In genomic region chr17:31731119-31731518, GRCh38 we compare ENCODE assay signal across 14 cellular contexts.
DNase-seq lines count a peak whose midpoint lies in the region; ATAC-seq lines count a peak whose summit lies in the region.
"Had no signal": no experiment of that assay in that cellular context is flagged by ENCODE, and none has a peak within 500 bp of the region (broad histone marks: within the 10 kb centered on the region; RNA-seq: fewer than 3 reads in every experiment).

No MANE protein-coding gene starts in this region.

- no peak overlapping the region for H2AK5ac ChIP-seq in trophoblast cell (ENCODE audit: low read length)

- H3K36me3 Mint-ChIP-seq in activated T-helper 2 cell treated with anti-CD3 and anti-CD28 coated beads, Interferon-gamma antibody, Interleukin-2, Interleukin-4, amounts not matched to agents 10 μg/mL and 5 μg/mL and 100 μg/mL, durations not matched to agents 14 hours and 24 hours and 36 hours (ENCODE audit: low read depth) = no peaks in the 10 kb centered on the region
- H3K36me3 Mint-ChIP-seq: CD4-positive, CD25-positive, alpha-beta regulatory T cell had no signal

- no peaks in the 10 kb centered on the region for H3K27me3 Mint-ChIP-seq in activated T-helper 2 cell treated with anti-CD3 and anti-CD28 coated beads, Interferon-gamma antibody, Interleukin-2, Interleukin-4, amounts not matched to agents 10 μg/mL and 5 μg/mL and 100 μg/mL, durations not matched to agents 14 hours and 24 hours and 36 hours (ENCODE audit: low read depth)

- H3K4me2 ChIP-seq in trophoblast cell (ENCODE audit: low read length) = no peak overlapping the region
- H3K4me2 ChIP-seq: BLaER1 treated with 17β-estradiol and CSF1 and Interleukin-3, amounts not matched to agents 10 nM and 100 nM; GM23338 had no signal

- H4K91ac ChIP-seq in trophoblast cell (ENCODE audit: low read depth, low read length) = no peak overlapping the region

- H2BK120ac ChIP-seq in trophoblast cell (ENCODE audit: insufficient read depth, low read length, poor library complexity) = no peak overlapping the region

- no peak overlapping the region for H3K14ac ChIP-seq in trophoblast cell (ENCODE audit: low read length)

- no peaks in the 10 kb centered on the region for H3K27me3 ChIP-seq in trophoblast cell (ENCODE audit: insufficient read depth, low read length)
- H3K27me3 ChIP-seq: BLaER1 treated with 17β-estradiol and CSF1 and Interleukin-3, amounts not matched to agents 10 nM and 100 nM had no signal

- H3K9me3 Mint-ChIP-seq in activated T-helper 2 cell treated with anti-CD3 and anti-CD28 coated beads, Interferon-gamma antibody, Interleukin-2, Interleukin-4, amounts not matched to agents 10 μg/mL and 5 μg/mL and 100 μg/mL, durations not matched to agents 14 hours and 24 hours and 36 hours = no peaks in the 10 kb centered on the region

- WGBS in trophoblast cell (ENCODE audit: extremely low coverage, insufficient coverage, insufficient read length) = no CpG with 5 or more reads among the region's 3 CpGs

- peak overlapping the region; percentile 58 for H3K4me3 ChIP-seq in trophoblast cell (ENCODE audit: low read depth, low read length)
- H3K4me3 ChIP-seq: BLaER1 treated with 17β-estradiol and CSF1 and Interleukin-3, amounts not matched to agents 10 nM and 100 nM; GM23338 had no signal

- in situ Hi-C loops in ACHN (cut with HindIII; ENCODE audit: low pct_ligation_motif_present, low pct_unique_long_range_greater_than_20kb, low sequenced_read_pairs) = no loop called here

- DNase-seq in Right ventricle myocardium inferior (ENCODE audit: missing footprints) (no peak), left ventricle myocardium superior (no peak), astrocyte of the hippocampus (ENCODE audit: low read depth, low spot score) (peak; percentile 41), trophoblast cell (no peak), ACHN (no peak), D341Med (ENCODE audit: low spot score) (no peak)
- no peak for DNase-seq in activated T-helper 2 cell treated with anti-CD3 and anti-CD28 coated beads, Interferon-gamma antibody, Interleukin-2, Interleukin-4, amounts not matched to agents 10 μg/mL and 5 μg/mL and 100 μg/mL, durations not matched to agents 14 hours and 24 hours and 36 hours (ENCODE audit: low spot score)
- DNase-seq: 8988T; CD4-positive, CD25-positive, alpha-beta regulatory T cell; DMS 273 treated with DMSO at 0.1 percent for 48 hours; DMS79; H7 had no signal

- H2AFZ ChIP-seq in trophoblast cell (ENCODE audit: insufficient read depth, low read length, poor library complexity) = no peak overlapping the region
- H2AFZ ChIP-seq: GM23338 had no signal

- H3K23ac ChIP-seq in trophoblast cell (ENCODE audit: low read length) = no peak overlapping the region

- no peak overlapping the region for H2BK5ac ChIP-seq in trophoblast cell (ENCODE audit: low read depth, low read length, poor library complexity)

- no peak overlapping the region for H3K4me3 Mint-ChIP-seq in activated T-helper 2 cell treated with anti-CD3 and anti-CD28 coated beads, Interferon-gamma antibody, Interleukin-2, Interleukin-4, amounts not matched to agents 10 μg/mL and 5 μg/mL and 100 μg/mL, durations not matched to agents 14 hours and 24 hours and 36 hours (ENCODE audit: low read depth)
- H3K4me3 Mint-ChIP-seq: CD4-positive, CD25-positive, alpha-beta regulatory T cell; GM23338 had no signal

- no peak overlapping the region for H3K18ac ChIP-seq in trophoblast cell (ENCODE audit: low read length)

- ATAC-seq in Right ventricle myocardium inferior (peak; percentile 53), left ventricle myocardium superior (no peak)
- ATAC-seq: GM23338 had no signal

- intact Hi-C loops in Right ventricle myocardium inferior (cut with DNase I) (no loop called here), left ventricle myocardium superior (cut with micrococcal nuclease) (no loop called here)
- intact Hi-C loops in activated T-helper 2 cell treated with anti-CD3 and anti-CD28 coated beads, Interferon-gamma antibody, Interleukin-2, Interleukin-4, amounts not matched to agents 10 μg/mL and 5 μg/mL and 100 μg/mL, durations not matched to agents 14 hours and 24 hours and 36 hours (cut with micrococcal nuclease) = no loop called here

- H3K4ac ChIP-seq in trophoblast cell (ENCODE audit: low read depth, low read length) = no peak overlapping the region

- H2BK12ac ChIP-seq in trophoblast cell (ENCODE audit: low read length) = no peak overlapping the region

- no peak overlapping the region for H3K27ac Mint-ChIP-seq in activated T-helper 2 cell treated with anti-CD3 and anti-CD28 coated beads, Interferon-gamma antibody, Interleukin-2, Interleukin-4, amounts not matched to agents 10 μg/mL and 5 μg/mL and 100 μg/mL, durations not matched to agents 14 hours and 24 hours and 36 hours
- H3K27ac Mint-ChIP-seq: CD4-positive, CD25-positive, alpha-beta regulatory T cell; GM23338 had no signal

- H3K9me3 ChIP-seq in trophoblast cell (ENCODE audit: insufficient read depth, low read depth, low read length) = no peaks in the 10 kb centered on the region

- no peaks in the 10 kb centered on the region for H3K36me3 ChIP-seq in trophoblast cell (ENCODE audit: control insufficient read depth in 1 of 2, insufficient read depth in 2 of 2, low read length in 2 of 2)
- H3K36me3 ChIP-seq: BLaER1 treated with 17β-estradiol and CSF1 and Interleukin-3, amounts not matched to agents 10 nM and 100 nM had no signal

- H3K4me1 Mint-ChIP-seq in activated T-helper 2 cell treated with anti-CD3 and anti-CD28 coated beads, Interferon-gamma antibody, Interleukin-2, Interleukin-4, amounts not matched to agents 10 μg/mL and 5 μg/mL and 100 μg/mL, durations not matched to agents 14 hours and 24 hours and 36 hours (ENCODE audit: low read depth) = no peaks in the 10 kb centered on the region
- H3K4me1 Mint-ChIP-seq: CD4-positive, CD25-positive, alpha-beta regulatory T cell; GM23338 had no signal

- no peaks in the 10 kb centered on the region for H3K4me1 ChIP-seq in trophoblast cell (ENCODE audit: control insufficient read depth in 1 of 2, insufficient read depth in 2 of 2, low read length in 2 of 2)
- H3K4me1 ChIP-seq: BLaER1 treated with 17β-estradiol and CSF1 and Interleukin-3, amounts not matched to agents 10 nM and 100 nM had no signal

- no peak overlapping the region for H3K27ac ChIP-seq in trophoblast cell (ENCODE audit: low read depth, low read length)
- H3K27ac ChIP-seq: BLaER1 treated with 17β-estradiol and CSF1 and Interleukin-3, amounts not matched to agents 10 nM and 100 nM had no signal

- no peaks in the 10 kb centered on the region for H3K79me1 ChIP-seq in trophoblast cell (ENCODE audit: low read length)

- no peak overlapping the region for H4K12ac ChIP-seq in trophoblast cell (ENCODE audit: low read depth, low read length)

- H3K79me2 ChIP-seq in trophoblast cell (ENCODE audit: control insufficient read depth, insufficient read depth, low read length, poor library complexity) = no peaks in the 10 kb centered on the region

- H3K9ac ChIP-seq in trophoblast cell (ENCODE audit: low read length) = no peak overlapping the region
- H3K9ac ChIP-seq: BLaER1 treated with 17β-estradiol and CSF1 and Interleukin-3, amounts not matched to agents 10 nM and 100 nM had no signal

- no peak overlapping the region for H4K8ac ChIP-seq in trophoblast cell (ENCODE audit: low read depth, low read length)
